In genomic region chr3:197465996-197466549, GRCh38 we compare ENCODE assay signal across 10 cellular contexts.
DNase-seq lines count a peak whose midpoint lies in the region; ATAC-seq and TF ChIP-seq lines count a peak whose summit lies in the region.
"Had no signal": no experiment of that assay in that cellular context is flagged by ENCODE, and none has a peak within 500 bp of the region (broad histone marks: within the 10 kb centered on the region; RNA-seq: fewer than 3 reads in every experiment).

No MANE protein-coding gene starts in this region.

- ATAC-seq in left lobe of liver: peak; percentile 41
- no peak for ATAC-seq in HG02588 (IDR thresholded peaks at IDR 0.05; ENCODE audit: unreplicated experiment)
- ATAC-seq in naive thymus-derived CD8-positive, alpha-beta T cell: no peak
- ATAC-seq in HG03097 (IDR thresholded peaks at IDR 0.05; ENCODE audit: low FRiP score, unreplicated experiment): no peak
- ATAC-seq: T-helper 17 cell had no signal

- H3K36me3 Mint-ChIP-seq in brain: no peaks in the 10 kb centered on the region
- no peaks in the 10 kb centered on the region for H3K36me3 Mint-ChIP-seq in naive thymus-derived CD8-positive, alpha-beta T cell

- peak overlapping the region in 4 of 5 experiments; percentile 18 to 55 (median 44) for H3K4me3 Mint-ChIP-seq in brain
- H3K4me3 Mint-ChIP-seq in naive thymus-derived CD8-positive, alpha-beta T cell: no peak overlapping the region
- H3K4me3 Mint-ChIP-seq: T-helper 17 cell had no signal

- no peak for TF ChIP-seq CTCF in brain (conservative IDR thresholded peaks at IDR 0.05)

- peaks cover 66% of the 10 kb centered on the region for H3K4me1 Mint-ChIP-seq in brain
- H3K4me1 Mint-ChIP-seq in naive thymus-derived CD8-positive, alpha-beta T cell: peaks cover 0 to 5% (median 3%) of the 10 kb centered on the region in 4 donors
- H3K4me1 Mint-ChIP-seq: T-helper 17 cell had no signal

- DNase-seq in stimulated activated CD4-positive, alpha-beta T cell treated with anti-CD3 and anti-CD28 coated beads, Interleukin-1b, Interleukin-23, amount 100 ng/mL, for 48 hours: peak; percentile 25
- no peak for DNase-seq in stimulated activated CD4-positive, alpha-beta T cell treated with anti-CD3 and anti-CD28 coated beads, Interleukin-4, amount 100 ng/mL, for 4 hours
- DNase-seq in left lobe of liver (ENCODE audit: low spot score): peak; percentile 65
- DNase-seq in NCI-H1694 (lab: John Stamatoyannopoulos, UW): no peak
- DNase-seq in naive thymus-derived CD8-positive, alpha-beta T cell: no peak
- DNase-seq: activated T-cell treated with anti-CD3 and anti-CD28 coated beads for 4 hours, T-helper 17 cell had no signal

- peaks cover 0 to 12% (median 0%) of the 10 kb centered on the region in 5 experiments for H3K9me3 Mint-ChIP-seq in brain
- H3K9me3 Mint-ChIP-seq in naive thymus-derived CD8-positive, alpha-beta T cell: peaks cover 0 to 7% (median 0%) of the 10 kb centered on the region in 9 donors

- peak overlapping the region; percentile 74 to 98 (median 94) for H3K27ac Mint-ChIP-seq in brain
- no peak overlapping the region for H3K27ac Mint-ChIP-seq in naive thymus-derived CD8-positive, alpha-beta T cell
- H3K27ac Mint-ChIP-seq: T-helper 17 cell had no signal

- POLR2A ChIA-PET in naive thymus-derived CD8-positive, alpha-beta T cell (lab: Charles Lee): no interaction called here

- no peaks in the 10 kb centered on the region for H3K27me3 Mint-ChIP-seq in brain
- peaks cover 3 to 29% (median 25%) of the 10 kb centered on the region in 5 donors for H3K27me3 Mint-ChIP-seq in naive thymus-derived CD8-positive, alpha-beta T cell

Comparison
In these comparisons a context has a peak if more than half of its experiments do, and no peak if none do; other contexts are left out.
1. DNase-seq: peak in stimulated activated CD4-positive, alpha-beta T cell treated with anti-CD3 and anti-CD28 coated beads, Interleukin-1b, Interleukin-23, amount 100 ng/mL, for 48 hours (single experiment) and left lobe of liver (single experiment); none in stimulated activated CD4-positive, alpha-beta T cell treated with anti-CD3 and anti-CD28 coated beads, Interleukin-4, amount 100 ng/mL, for 4 hours (0 of 2), NCI-H1694 (single experiment) and naive thymus-derived CD8-positive, alpha-beta T cell (0 of 10).
2. H3K27ac Mint-ChIP-seq: peak in brain (5 of 5); none in naive thymus-derived CD8-positive, alpha-beta T cell (0 of 10).
3. H3K4me3 Mint-ChIP-seq: peak in brain (4 of 5); none in naive thymus-derived CD8-positive, alpha-beta T cell (0 of 10).